34 cellular contexts compared by ENCODE assay signal in the genomic region with DNA sequence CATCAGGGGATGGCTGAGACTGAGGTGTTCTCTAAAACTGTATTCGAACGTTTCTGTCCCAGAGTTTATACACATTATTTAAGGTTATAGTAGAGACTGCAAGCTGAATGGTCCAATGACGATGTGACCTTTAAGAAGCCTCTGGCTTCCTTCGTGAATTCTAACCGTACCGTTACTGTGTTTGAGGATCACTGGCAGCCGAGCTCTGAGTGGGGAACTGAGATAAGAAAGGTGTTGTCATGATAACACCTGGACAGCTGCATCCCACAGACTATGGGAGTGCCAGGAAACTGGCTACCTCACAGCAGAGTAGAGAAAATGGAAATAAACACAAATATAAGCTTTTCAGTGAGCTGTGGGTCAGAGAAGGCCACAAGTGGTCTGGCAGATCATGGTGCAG.
"Had no signal": no experiment of that assay in that cellular context is flagged by ENCODE, and none has a peak within 500 bp of the region (broad histone marks: within the 10 kb centered on the region; RNA-seq: fewer than 3 reads in every experiment).

No MANE protein-coding gene starts in this region.

- H3K27me3 ChIP-seq: MG63 had no signal

- H3K4me3 ChIP-seq: MG63 had no signal

- DNase-seq: Kasumi-1, MG63, MM.1S, MV-4-11, NCI-H1048, NCI-H1092, NCI-H1092 treated with DMSO at 0.1 percent for 48 hours, NCI-H1105, NCI-H1105 treated with DMSO at 0.1 percent for 48 hours, NCI-H1417, NCI-H1417 treated with DMSO at 0.1 percent for 48 hours, NCI-H1436, NCI-H1436 treated with DMSO at 0.1 percent for 48 hours, NCI-H146, NCI-H1694, NCI-H1694 treated with DMSO at 0.1 percent for 48 hours, NCI-H187, NCI-H187 treated with DMSO at 0.1 percent for 48 hours, NCI-H1930, NCI-H2029, NCI-H2029 treated with DMSO at 0.1 percent for 48 hours, NCI-H2081, NCI-H2081 treated with DMSO at 0.1 percent for 48 hours, NCI-H2107, NCI-H2171, NCI-H2171 treated with DMSO at 0.1 percent for 48 hours, NCI-H2227 treated with DMSO at 0.1 percent for 48 hours, NCI-H226, NCI-H345, NCI-H446, NCI-H446 treated with DMSO at 0.1 percent for 48 hours, NCI-H510A, NCI-H510A treated with DMSO at 0.1 percent for 48 hours, NCI-H524 had no signal

- H3K9me3 ChIP-seq: MG63 had no signal

- H3K36me3 ChIP-seq: MG63 had no signal
